8 cellular contexts compared by ENCODE assay signal in genomic region chr17:64320613-64321553, GRCh38. TPM values are rescaled to one million over a fixed set of nuclear protein-coding genes. Genes with fewer than 3 reads are reported as not detected.
DNase-seq lines count a peak whose midpoint lies in the region; ATAC-seq, FAIRE-seq and TF ChIP-seq lines count a peak whose summit lies in the region.

No MANE protein-coding gene starts in this region.

- H3K9me3 ChIP-seq in prostate gland = no peaks in the 10 kb centered on the region

- no peaks in the 10 kb centered on the region for H3K27me3 ChIP-seq in prostate gland (replicated peaks; ENCODE audit: insufficient read depth)

- no peak overlapping the region for H3K27ac Mint-ChIP-seq in activated naive CD4-positive, alpha-beta T cell treated with anti-CD3 and anti-CD28 coated beads, Interleukin-2, amount 10 ng/mL, durations not matched to agents 7 days and 5 days

- peaks cover 5% of the 10 kb centered on the region for H3K4me1 Mint-ChIP-seq in activated naive CD4-positive, alpha-beta T cell treated with anti-CD3 and anti-CD28 coated beads, Interleukin-2, amount 10 ng/mL, durations not matched to agents 7 days and 5 days

- intact Hi-C loops in head of caudate nucleus (cut with DNase I) = loop anchor here (5.0 kb wide), 1 partner anchor 96 kb away; no protein-coding TSS in a partner anchor
- intact Hi-C loops in prostate gland (cut with DNase I) = loop anchor here (2.0 to 10.0 kb wide), 2 partner anchors 98 to 184 kb away; partner anchors contain the start of genes CEP95 and DDX5

- H3K27me3 Mint-ChIP-seq in activated naive CD4-positive, alpha-beta T cell treated with anti-CD3 and anti-CD28 coated beads, Interleukin-2, amount 10 ng/mL, durations not matched to agents 7 days and 5 days = peaks cover 34% of the 10 kb centered on the region

- H3K27ac ChIP-seq in prostate gland = no peak overlapping the region

- H3K36me3 ChIP-seq in prostate gland = no peaks in the 10 kb centered on the region

- H3K9me3 Mint-ChIP-seq in activated naive CD4-positive, alpha-beta T cell treated with anti-CD3 and anti-CD28 coated beads, Interleukin-2, amount 10 ng/mL, durations not matched to agents 7 days and 5 days = no peaks in the 10 kb centered on the region

- TF ChIP-seq POLR2A in NB4 (IDR thresholded peaks at IDR 0.05; ENCODE audit: extremely low read depth, insufficient read length) (no peak), prostate gland (IDR thresholded peaks at IDR 0.05) (no peak)

- H3K36me3 Mint-ChIP-seq in activated naive CD4-positive, alpha-beta T cell treated with anti-CD3 and anti-CD28 coated beads, Interleukin-2, amount 10 ng/mL, durations not matched to agents 7 days and 5 days = no peaks in the 10 kb centered on the region

- no peak overlapping the region for H3K4me3 Mint-ChIP-seq in activated naive CD4-positive, alpha-beta T cell treated with anti-CD3 and anti-CD28 coated beads, Interleukin-2, amount 10 ng/mL, durations not matched to agents 7 days and 5 days

- ATAC-seq in GM18502 (IDR thresholded peaks at IDR 0.05; ENCODE audit: poor library complexity, unreplicated experiment) (no peak), HG03432 (IDR thresholded peaks at IDR 0.05; ENCODE audit: unreplicated experiment) (no peak)

- H3K4me3 ChIP-seq in NB4 (ENCODE audit: low read depth, low read length) (no peak overlapping the region), prostate gland (no peak overlapping the region)

- CTCF ChIA-PET in activated naive CD4-positive, alpha-beta T cell treated with anti-CD3 and anti-CD28 coated beads, Interleukin-2, amount 10 ng/mL, durations not matched to agents 7 days and 5 days (lab: Charles Lee) = interaction anchor here (0.6 to 6.0 kb wide), 24 partner anchors 9 to 169 kb away, joined by 3 to 126 read pairs (median 4); no protein-coding TSS in a partner anchor

- TF ChIP-seq CTCF in NB4 (IDR thresholded peaks at IDR 0.05; ENCODE audit: low read depth, low read length) = peak; percentile 60
- TF ChIP-seq CTCF in prostate gland (IDR thresholded peaks at IDR 0.05) = peak; percentile 59 to 71 (median 68)

- FAIRE-seq in G401.6 (lab: Jason Lieb, UNC) = peak; percentile 60

- DNase-seq in NB4 (ENCODE audit: low read depth) (peak; percentile 83), SK-N-DZ (ENCODE audit: low spot score) (peak; percentile 52), head of caudate nucleus (peak; percentile 24 to 85 (median 64)), prostate gland (ENCODE audit: low spot score) (peak; percentile 41)
- DNase-seq in activated naive CD4-positive, alpha-beta T cell treated with anti-CD3 and anti-CD28 coated beads, Interleukin-2, amount 10 ng/mL, durations not matched to agents 7 days and 5 days = peak; percentile 69

- no peaks in the 10 kb centered on the region for H3K4me1 ChIP-seq in prostate gland (replicated peaks)

- WGBS in prostate gland = 44% methylated on average over 28 of the region's 28 CpGs

RNA-seq across cellular contexts. Expression of gene TEX2, which starts 57.8 kb away (rescaled TPM):
- 7.8 and 9.3 TPM in 2 replicates for polyA plus RNA-seq in SK-N-DZ (2014; cell fraction: cytosol; rRNA removed)
- polyA plus RNA-seq in SK-N-DZ (2014; cell fraction: nucleus; rRNA removed) = 19.5 and 21.8 TPM in 2 replicates
- total RNA-seq in prostate gland = 10 to 100 TPM; 31.3 to 43.8 TPM
